In the genomic region with DNA sequence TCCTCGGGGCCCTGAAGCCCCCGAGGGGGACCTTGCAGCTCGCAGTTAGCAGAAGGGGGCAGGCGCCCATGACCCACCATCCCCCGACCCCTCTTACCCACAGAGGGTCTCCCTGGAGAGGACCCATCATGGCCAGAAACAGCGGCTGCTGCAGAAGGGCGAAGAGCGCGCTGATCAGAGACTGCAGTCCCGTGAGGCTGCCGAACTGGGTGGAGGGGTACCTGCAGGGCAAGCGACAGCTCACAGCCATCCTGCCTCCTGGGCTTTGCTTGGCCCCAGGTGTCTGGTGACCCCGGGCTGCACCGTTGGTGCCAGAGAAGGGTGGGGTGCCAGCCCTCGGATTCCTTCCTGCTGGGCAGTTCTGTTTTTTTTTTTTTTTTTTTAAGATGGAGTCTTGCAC, we compare ENCODE assay signal across 16 cellular contexts. TPM values are rescaled to one million over a fixed set of nuclear protein-coding genes. Genes with fewer than 3 reads are reported as not detected.
DNase-seq lines count a peak whose midpoint lies in the region; ATAC-seq and TF ChIP-seq lines count a peak whose summit lies in the region.
"Had no signal": no experiment of that assay in that cellular context is flagged by ENCODE, and none has a peak within 500 bp of the region (broad histone marks: within the 10 kb centered on the region; RNA-seq: fewer than 3 reads in every experiment).

No MANE protein-coding gene starts in this region.

- H3K4me1 Mint-ChIP-seq in CD14-positive monocyte = peaks cover 61% of the 10 kb centered on the region
- peaks cover 6% of the 10 kb centered on the region for H3K4me1 Mint-ChIP-seq in stimulated activated effector memory CD8-positive, alpha-beta T cell treated with anti-CD3 and anti-CD28 coated beads, Interleukin-12 subunit alpha, Interleukin-12 subunit beta, amount 100 ng/mL, for 72 hours
- no peaks in the 10 kb centered on the region for H3K4me1 Mint-ChIP-seq in CD4-positive, alpha-beta T cell (ENCODE audit: low read depth)

- CTCF ChIA-PET in CD4-positive, alpha-beta T cell (lab: Charles Lee) = no interaction called here

- peaks cover 0 to 3% (median 0%) of the 10 kb centered on the region in 7 donors for H3K9me3 Mint-ChIP-seq in CD14-positive monocyte
- no peaks in the 10 kb centered on the region for H3K9me3 Mint-ChIP-seq in stimulated activated effector memory CD8-positive, alpha-beta T cell treated with anti-CD3 and anti-CD28 coated beads, Interleukin-12 subunit alpha, Interleukin-12 subunit beta, amount 100 ng/mL, for 72 hours
- no peaks in the 10 kb centered on the region for H3K9me3 Mint-ChIP-seq in CD4-positive, alpha-beta T cell
- H3K9me3 Mint-ChIP-seq: activated T-helper 1 cell treated with anti-CD3 and anti-CD28 coated beads, Interleukin-12 subunit alpha, Interleukin-12 subunit beta, Interleukin-2, Interleukin-4 antibody, amounts not matched to agents 30 ng/mL and 10 ng/mL and 1 ng/mL, durations not matched to agents 14 hours and 24 hours and 36 hours; T-helper 1 cell treated with Interleukin-12 subunit alpha and Interleukin-12 subunit beta and Interleukin-4 antibody, amounts not matched to agents 30 μg/mL and 1 μg/mL, for 36 hours had no signal

- DNase-seq in CD14-positive monocyte (ENCODE audit: low spot score) (no peak), lower lobe of right lung (no peak), retina (no peak), activated gamma-delta T cell (lab: John Stamatoyannopoulos, UW) (no peak)
- DNase-seq in stimulated activated effector memory CD8-positive, alpha-beta T cell treated with anti-CD3 and anti-CD28 coated beads, Interleukin-12 subunit alpha, Interleukin-12 subunit beta, amount 100 ng/mL, for 72 hours (ENCODE audit: low spot score in 2 of 2) = no peak
- no peak for DNase-seq in CD4-positive, alpha-beta T cell
- DNase-seq: activated CD4-positive, CD25-positive, alpha-beta regulatory T cell; activated CD8-positive, alpha-beta memory T cell treated with anti-CD3 and anti-CD28 coated beads for 24 hours; NCI-H1436 treated with DMSO at 0.1 percent for 48 hours; NK-92 treated with Interleukin-12 subunit alpha and Interleukin-12 subunit beta, amount 100 ng/mL, for 24 hours; stimulated activated naive CD4-positive, alpha-beta T cell had no signal

- no peaks in the 10 kb centered on the region for H3K27me3 ChIP-seq in lower lobe of right lung (ENCODE audit: low read depth)
- H3K27me3 ChIP-seq in CD4-positive, alpha-beta T cell (ENCODE audit: control insufficient read depth, insufficient read depth, low read length) = no peaks in the 10 kb centered on the region

- TF ChIP-seq CTCF in CD14-positive monocyte (IDR thresholded peaks at IDR 0.05) (no peak), lower lobe of right lung (IDR thresholded peaks at IDR 0.05) (no peak)
- TF ChIP-seq CTCF in CD4-positive, alpha-beta T cell (IDR thresholded peaks at IDR 0.05) = no peak

- intact Hi-C loops in CD14-positive monocyte (cut with micrococcal nuclease) = loop anchor here in 1 of 2 donors (2.0 kb wide), 1 partner anchor 32 kb away; no protein-coding TSS in a partner anchor
- intact Hi-C loops in lower lobe of right lung (cut with DNase I) = loop anchor here (5.0 kb wide), 1 partner anchor 51 kb away; a partner anchor contains a TSS
- intact Hi-C loops in CD4-positive, alpha-beta T cell (cut with DNase I, micrococcal nuclease) = no loop called here

- H3K27me3 Mint-ChIP-seq in CD14-positive monocyte (ENCODE audit: low read depth in 3 of 3) = peaks cover 0 to 4% (median 0%) of the 10 kb centered on the region in 3 donors
- H3K27me3 Mint-ChIP-seq in CD4-positive, alpha-beta T cell = no peaks in the 10 kb centered on the region

- no peaks in the 10 kb centered on the region for H3K9me3 ChIP-seq in lower lobe of right lung
- no peaks in the 10 kb centered on the region for H3K9me3 ChIP-seq in CD4-positive, alpha-beta T cell (ENCODE audit: control insufficient read depth, low read length)
- H3K9me3 ChIP-seq: HAP-1 had no signal

- peaks cover 37 to 61% of the 10 kb centered on the region in 2 donors for H3K36me3 Mint-ChIP-seq in CD14-positive monocyte
- H3K36me3 Mint-ChIP-seq in stimulated activated effector memory CD8-positive, alpha-beta T cell treated with anti-CD3 and anti-CD28 coated beads, Interleukin-12 subunit alpha, Interleukin-12 subunit beta, amount 100 ng/mL, for 72 hours = no peaks in the 10 kb centered on the region
- H3K36me3 Mint-ChIP-seq in CD4-positive, alpha-beta T cell (ENCODE audit: low read depth) = no peaks in the 10 kb centered on the region

- no peak overlapping the region for H3K4me3 ChIP-seq in lower lobe of right lung
- H3K4me3 ChIP-seq: HAP-1 had no signal

- H3K27ac Mint-ChIP-seq in CD14-positive monocyte = peak overlapping the region; percentile 99 to 100 (median 99)
- H3K27ac Mint-ChIP-seq in stimulated activated effector memory CD8-positive, alpha-beta T cell treated with anti-CD3 and anti-CD28 coated beads, Interleukin-12 subunit alpha, Interleukin-12 subunit beta, amount 100 ng/mL, for 72 hours = peak overlapping the region; percentile 81
- no peak overlapping the region for H3K27ac Mint-ChIP-seq in CD4-positive, alpha-beta T cell
- H3K27ac Mint-ChIP-seq: T-helper 1 cell treated with Interleukin-12 subunit alpha and Interleukin-12 subunit beta and Interleukin-4 antibody, amounts not matched to agents 30 μg/mL and 1 μg/mL, for 36 hours had no signal

- H3K4me3 Mint-ChIP-seq in CD14-positive monocyte = peak overlapping the region; percentile 63 to 68
- no peak overlapping the region for H3K4me3 Mint-ChIP-seq in stimulated activated effector memory CD8-positive, alpha-beta T cell treated with anti-CD3 and anti-CD28 coated beads, Interleukin-12 subunit alpha, Interleukin-12 subunit beta, amount 100 ng/mL, for 72 hours
- H3K4me3 Mint-ChIP-seq in CD4-positive, alpha-beta T cell = no peak overlapping the region
- H3K4me3 Mint-ChIP-seq: activated T-helper 1 cell treated with anti-CD3 and anti-CD28 coated beads, Interleukin-12 subunit alpha, Interleukin-12 subunit beta, Interleukin-2, Interleukin-4 antibody, amounts not matched to agents 30 ng/mL and 10 ng/mL and 1 ng/mL, durations not matched to agents 14 hours and 24 hours and 36 hours; T-helper 1 cell treated with Interleukin-12 subunit alpha and Interleukin-12 subunit beta and Interleukin-4 antibody, amounts not matched to agents 30 μg/mL and 1 μg/mL, for 36 hours had no signal

- no peak for ATAC-seq in lower lobe of right lung
- no peak for ATAC-seq in stimulated activated effector memory CD8-positive, alpha-beta T cell treated with anti-CD3 and anti-CD28 coated beads, Interleukin-12 subunit alpha, Interleukin-12 subunit beta, amount 100 ng/mL, for 72 hours
- ATAC-seq in GM19452 (IDR thresholded peaks at IDR 0.05; ENCODE audit: unreplicated experiment) = no peak
- no peak for ATAC-seq in CD4-positive, alpha-beta T cell (ENCODE audit: poor library complexity)

- peaks cover 53% of the 10 kb centered on the region for H3K4me1 ChIP-seq in lower lobe of right lung
- H3K4me1 ChIP-seq: HAP-1 had no signal

- no peaks in the 10 kb centered on the region for H3K36me3 ChIP-seq in lower lobe of right lung

- H3K27ac ChIP-seq in adipose tissue (ENCODE audit: low read depth, low read length) = peak overlapping the region; percentile 79
- peak overlapping the region; percentile 90 for H3K27ac ChIP-seq in lower lobe of right lung
- no peak overlapping the region for H3K27ac ChIP-seq in CD4-positive, alpha-beta T cell (ENCODE audit: low read depth, low read length)

- 79 to 89% (median 79%) methylated on average over 15 of the region's 15 CpGs for WGBS in adipose tissue, 3 donors

- POLR2A ChIA-PET in CD4-positive, alpha-beta T cell (lab: Charles Lee) = interaction anchor here (0.8 kb wide), 1 partner anchor 14 kb away, joined by 3 read pairs; a partner anchor contains a TSS

RNA-seq across cellular contexts. Expression of a gene that starts 13.9 kb away (rescaled TPM):
- polyA plus RNA-seq in CD14-positive monocyte (10 to 100 TPM; 43.5 to 45.0 TPM), adipose tissue (10 to 100 TPM; 14.6 to 33.9 (median 27.2) TPM)
- total RNA-seq in lower lobe of right lung = 71.3 TPM
- 10 to 100 TPM; 24.5 to 29.0 TPM for total RNA-seq in CD4-positive, alpha-beta T cell

RNA-seq across cellular contexts. Expression of a gene that starts 52.1 kb away (rescaled TPM):
- 100 to 1,000 TPM; 115 to 151 TPM for polyA plus RNA-seq in CD14-positive monocyte
- 10 to 100 TPM in 1 of 3 donors, 1 to 10 TPM in 2; 5.7 to 17.0 (median 8.8) TPM for polyA plus RNA-seq in adipose tissue
- total RNA-seq in lower lobe of right lung = 44.6 TPM
- 10 to 100 TPM in 1 of 2 experiments, 1 to 10 TPM in 1; 9.0 to 10.2 TPM for total RNA-seq in CD4-positive, alpha-beta T cell

Comparison
In these comparisons a context has a peak if more than half of its experiments do, and no peak if none do; other contexts are left out.
1. H3K4me3 Mint-ChIP-seq: peak in CD14-positive monocyte (2 of 2); none in stimulated activated effector memory CD8-positive, alpha-beta T cell treated with anti-CD3 and anti-CD28 coated beads, Interleukin-12 subunit alpha, Interleukin-12 subunit beta, amount 100 ng/mL, for 72 hours (single experiment) and CD4-positive, alpha-beta T cell (single experiment).